Comparison of ENCODE assay signal across 8 cellular contexts in genomic region chr1:40507973-40508372, GRCh38. TPM values are rescaled to one million over a fixed set of nuclear protein-coding genes. Genes with fewer than 3 reads are reported as not detected.
DNase-seq lines count a peak whose midpoint lies in the region; ATAC-seq and TF ChIP-seq lines count a peak whose summit lies in the region.

No MANE protein-coding gene starts in this region.

- peak overlapping the region; percentile 91 for H3K4me3 Mint-ChIP-seq in T-helper 17 cell

- peak overlapping the region; percentile 72 for H3K27ac ChIP-seq in rectal smooth muscle tissue (ENCODE audit: low read depth, low read length)

- DNase-seq in T-helper 17 cell (no peak), fibroblast of pulmonary artery (ENCODE audit: low read depth) (no peak), cerebellar nuclear complex (lab: John Stamatoyannopoulos, UW) (no peak), hippocampal formation (lab: John Stamatoyannopoulos, UW) (no peak), left colon (no peak)

- H3K4me1 Mint-ChIP-seq in T-helper 17 cell: peaks cover 8% of the 10 kb centered on the region

- H3K4me1 ChIP-seq in rectal smooth muscle tissue (ENCODE audit: control insufficient read depth, insufficient read depth, low read length): peaks cover 5% of the 10 kb centered on the region

- H3K4me3 ChIP-seq in GM08714 (ENCODE audit: low read length) (peak overlapping the region; percentile 68), fibroblast of pulmonary artery (replicated peaks; ENCODE audit: low read depth, low read length) (peak overlapping the region; percentile 75), rectal smooth muscle tissue (ENCODE audit: low read length) (peak overlapping the region; percentile 90)

- H3K27me3 Mint-ChIP-seq in T-helper 17 cell: no peaks in the 10 kb centered on the region

- intact Hi-C loops in left colon (cut with DNase I, micrococcal nuclease): no loop called here

- H3K36me3 Mint-ChIP-seq in T-helper 17 cell (ENCODE audit: low read depth): peaks cover 2% of the 10 kb centered on the region

- no peaks in the 10 kb centered on the region for H3K27me3 ChIP-seq in rectal smooth muscle tissue (ENCODE audit: control insufficient read depth, insufficient read depth, low read length)

- no peaks in the 10 kb centered on the region for H3K9me3 ChIP-seq in T-helper 17 cell (ENCODE audit: control insufficient read depth, low read length, poor library complexity, severe bottlenecking)

- H3K9ac ChIP-seq in rectal smooth muscle tissue (ENCODE audit: low read length): peak overlapping the region; percentile 57

- no peak for TF ChIP-seq CTCF in fibroblast of pulmonary artery (IDR thresholded peaks at IDR 0.05; ENCODE audit: low read length, missing control alignments)

- peak overlapping the region; percentile 87 for H3K27ac Mint-ChIP-seq in T-helper 17 cell

- no peak for ATAC-seq in T-helper 17 cell
- ATAC-seq in GM18868 (IDR thresholded peaks at IDR 0.05; ENCODE audit: unreplicated experiment): no peak
- ATAC-seq in left colon: no peak

- H3K36me3 ChIP-seq in rectal smooth muscle tissue (ENCODE audit: control insufficient read depth, insufficient read depth, low read length): no peaks in the 10 kb centered on the region

RNA-seq across cellular contexts. Expression of gene EXO5, which starts 0.6 kb away (rescaled TPM):
- total RNA-seq in T-helper 17 cell: 1 to 10 TPM; 4.4 to 7.4 TPM
- 1 to 10 TPM; 4.7 to 5.4 TPM for total RNA-seq in left colon

RNA-seq across cellular contexts. Expression of gene ZNF684, which starts 23.5 kb away (rescaled TPM):
- 1 to 10 TPM; 3.3 to 4.7 TPM for total RNA-seq in T-helper 17 cell
- total RNA-seq in left colon: 1 to 10 TPM; 5.2 to 8.3 TPM

RNA-seq across cellular contexts. Expression of gene ZFP69, which starts 30.9 kb away (rescaled TPM):
- total RNA-seq in T-helper 17 cell: 1 to 10 TPM; 3.1 to 3.4 TPM
- 1 to 10 TPM; 2.5 to 2.6 TPM for total RNA-seq in left colon

RNA-seq across cellular contexts. Expression of gene ZFP69B, which starts 57.7 kb away (rescaled TPM):
- total RNA-seq in T-helper 17 cell: 1 to 10 TPM; 2.1 to 2.8 TPM
- total RNA-seq in left colon: 1 to 10 TPM in 1 of 2 donors, under 1 TPM in 1; 0.98 to 1.5 TPM
